In genomic region chr11:102940714-102941588, GRCh38 we compare ENCODE assay signal across 8 cellular contexts. TPM values are rescaled to one million over a fixed set of nuclear protein-coding genes. Genes with fewer than 3 reads are reported as not detected.
DNase-seq lines count a peak whose midpoint lies in the region; ATAC-seq, FAIRE-seq and TF ChIP-seq lines count a peak whose summit lies in the region.

No MANE protein-coding gene starts in this region.

- H3K9me2 ChIP-seq in OCI-LY1 (ENCODE audit: low read depth, low read length), result no peaks in the 10 kb centered on the region

- H2AFZ ChIP-seq in OCI-LY1 (ENCODE audit: low read length), result no peak overlapping the region
- H2AFZ ChIP-seq in astrocyte (ENCODE audit: low read depth, low read length), result no peak overlapping the region

- H3K9me3 ChIP-seq in OCI-LY1 (ENCODE audit: low read length) (no peaks in the 10 kb centered on the region), astrocyte (ENCODE audit: insufficient read depth, low read depth, low read length) (no peaks in the 10 kb centered on the region), spleen (no peaks in the 10 kb centered on the region)

- WGBS in spleen, 5 donors, result 16 to 21% (median 17%) methylated on average over 10 of the region's 10 CpGs

- H3K27me3 ChIP-seq in OCI-LY1 (ENCODE audit: insufficient read depth, low read length), result no peaks in the 10 kb centered on the region
- no peaks in the 10 kb centered on the region for H3K27me3 ChIP-seq in astrocyte (ENCODE audit: insufficient read depth, low read length)
- peaks cover 0 to 14% (median 0%) of the 10 kb centered on the region in 7 donors for H3K27me3 ChIP-seq in spleen (replicated peaks in 1 of 7)

- no peaks in the 10 kb centered on the region for H3K27me3 Mint-ChIP-seq in astrocyte (ENCODE audit: low read depth, unreplicated experiment)

- H3K4me1 ChIP-seq in OCI-LY1 (ENCODE audit: insufficient read depth, low read length, severe bottlenecking) (no peaks in the 10 kb centered on the region), astrocyte (ENCODE audit: insufficient read depth, low read length) (no peaks in the 10 kb centered on the region), spleen (peaks cover 0 to 6% (median 2%) of the 10 kb centered on the region in 6 donors)

- no peaks in the 10 kb centered on the region for H3K9me3 Mint-ChIP-seq in astrocyte (ENCODE audit: unreplicated experiment)

- no peak overlapping the region for H3K27ac Mint-ChIP-seq in astrocyte (ENCODE audit: unreplicated experiment)

- peak; percentile 24 for DNase-seq in NK-92 treated with Interleukin-12 subunit alpha and Interleukin-12 subunit beta, amount 100 ng/mL, for 24 hours (lab: John Stamatoyannopoulos, UW)
- no peak for DNase-seq in NK-92 (lab: John Stamatoyannopoulos, UW; ENCODE audit: unreplicated experiment)
- DNase-seq in HuH-7.5 (ENCODE audit: low spot score), result peak; percentile 15
- peak; percentile 46 for DNase-seq in astrocyte (ENCODE audit: low read depth)
- peak; percentile 45 for DNase-seq in iPS DF 19.7 (ENCODE audit: low read depth, low spot score)
- no peak for DNase-seq in spleen

- no peaks in the 10 kb centered on the region for H3K36me3 Mint-ChIP-seq in astrocyte (ENCODE audit: low read depth, unreplicated experiment)

- TF ChIP-seq POLR2A in spleen (IDR thresholded peaks at IDR 0.05), result no peak

- H3K27ac ChIP-seq in OCI-LY1 (ENCODE audit: low read depth, low read length, poor library complexity, severe bottlenecking) (no peak overlapping the region), astrocyte (ENCODE audit: low read depth, low read length) (no peak overlapping the region), spleen (no peak overlapping the region)

- H3F3A ChIP-seq in OCI-LY1 (ENCODE audit: insufficient read depth, low read length), result no peaks in the 10 kb centered on the region

- ATAC-seq in GM21717 (IDR thresholded peaks at IDR 0.05; ENCODE audit: unreplicated experiment), result peak; percentile 83

- H3K79me2 ChIP-seq in OCI-LY1 (ENCODE audit: insufficient read depth, low read length) (no peaks in the 10 kb centered on the region), astrocyte (ENCODE audit: insufficient read depth, low read length) (no peaks in the 10 kb centered on the region)

- no peak overlapping the region for H3K4me2 ChIP-seq in OCI-LY1 (ENCODE audit: low read length)
- H3K4me2 ChIP-seq in astrocyte (ENCODE audit: low read length), result peak overlapping the region; percentile 42

- H3K4me3 Mint-ChIP-seq in astrocyte (ENCODE audit: unreplicated experiment), result no peak overlapping the region

- peak; percentile 91 for FAIRE-seq in astrocyte (lab: Jason Lieb, UNC)

- H3K36me3 ChIP-seq in OCI-LY1 (ENCODE audit: insufficient read depth, low read length) (no peaks in the 10 kb centered on the region), astrocyte (ENCODE audit: insufficient read depth, low read length) (no peaks in the 10 kb centered on the region), spleen (no peaks in the 10 kb centered on the region)

- H4K20me1 ChIP-seq in OCI-LY1 (ENCODE audit: insufficient read depth, low read length) (no peaks in the 10 kb centered on the region), astrocyte (ENCODE audit: insufficient read depth, low read length) (no peaks in the 10 kb centered on the region)

- no peak overlapping the region for H3K4me3 ChIP-seq in OCI-LY1 (ENCODE audit: low read depth, low read length, poor library complexity, severe bottlenecking)
- H3K4me3 ChIP-seq in astrocyte (ENCODE audit: insufficient read depth, low read depth, low read length), result no peak overlapping the region
- H3K4me3 ChIP-seq in spleen, result no peak overlapping the region

- no peaks in the 10 kb centered on the region for H3K4me1 Mint-ChIP-seq in astrocyte (ENCODE audit: low read depth, unreplicated experiment)

- peak; percentile 73 for TF ChIP-seq CTCF in OCI-LY1 (IDR thresholded peaks at IDR 0.05; ENCODE audit: low read length)
- TF ChIP-seq CTCF in astrocyte (IDR thresholded peaks at IDR 0.05; ENCODE audit: insufficient read depth, low read depth, low read length), result peak; percentile 91
- TF ChIP-seq CTCF in spleen (IDR thresholded peaks at IDR 0.05 in 8 of 11, conservative IDR thresholded peaks at IDR 0.05 in 3 of 11), result peak in 10 of 11 experiments; percentile 33 to 80 (median 66)

- no peak overlapping the region for H3K9ac ChIP-seq in OCI-LY1 (ENCODE audit: low read length)
- no peak overlapping the region for H3K9ac ChIP-seq in astrocyte (ENCODE audit: low read length)

- intact Hi-C loops in spleen (cut with DNase I; ENCODE audit: low total_unique reads), result no loop called here

RNA-seq across cellular contexts. Expression of gene MMP13, which starts 14.6 kb away (rescaled TPM):
- 1.2 and 3.9 TPM in 2 replicates for total RNA-seq in astrocyte
- not detected for total RNA-seq in spleen
- polyA plus RNA-seq in spleen, result not detected

Comparison
In these comparisons a context has a peak if more than half of its experiments do, and no peak if none do; other contexts are left out.
1. DNase-seq: peak in NK-92 treated with Interleukin-12 subunit alpha and Interleukin-12 subunit beta, amount 100 ng/mL, for 24 hours (single experiment), HuH-7.5 (single experiment), astrocyte (single experiment) and iPS DF 19.7 (single experiment); none in NK-92 (single experiment) and spleen (single experiment).
2. Peak in every context shown above with its lines, with median percentiles within 50 percentile points of each other: CTCF ChIP-seq.